Comparison of ENCODE assay signal across 1 cellular context in the genomic region with DNA sequence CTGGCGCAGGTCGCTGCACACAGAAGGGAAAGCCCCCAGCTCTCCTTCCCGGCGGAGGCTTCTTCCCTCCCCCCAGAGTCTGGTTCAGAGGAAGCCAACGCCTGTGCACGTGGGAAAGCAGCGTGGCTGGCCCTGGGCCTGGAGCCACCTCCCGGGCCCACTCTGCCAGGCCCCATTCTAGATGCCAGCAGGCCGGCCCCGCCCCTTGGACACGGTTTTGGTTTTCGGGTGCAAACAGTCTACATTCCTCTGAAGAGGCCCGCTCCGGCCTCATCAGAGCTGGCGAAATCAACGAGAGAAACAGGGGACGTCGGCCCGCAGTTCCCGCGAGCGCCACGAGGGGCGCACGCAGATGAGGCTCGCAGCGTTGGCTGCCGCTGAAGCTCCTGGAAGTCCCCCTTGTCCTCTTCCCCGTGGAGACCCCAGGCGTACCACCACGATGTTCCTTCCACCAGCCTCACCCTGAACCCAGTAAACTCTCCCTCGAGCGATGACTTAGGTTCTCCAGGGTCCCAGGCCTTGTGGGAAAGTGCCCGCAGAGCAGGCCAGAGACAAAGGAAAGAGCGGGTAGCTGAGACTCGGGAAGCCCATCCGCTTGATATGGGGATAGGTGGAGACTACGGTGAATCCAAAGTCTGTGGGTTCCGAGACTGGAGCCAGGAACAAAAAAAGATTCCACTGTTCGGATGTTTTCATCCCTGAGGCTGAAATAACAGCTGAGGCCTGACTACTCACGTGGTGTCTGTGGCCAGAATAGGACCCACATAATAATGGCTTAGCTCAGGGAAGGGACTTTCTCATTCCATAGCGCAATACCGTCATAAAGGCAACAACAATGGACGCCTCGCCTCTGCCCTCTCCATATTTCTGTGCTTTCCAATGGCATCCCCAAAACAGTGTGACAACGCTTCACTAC.
TF ChIP-seq lines count a peak whose summit lies in the region.

No MANE protein-coding gene starts in this region.

TF ChIP-seq in IMR-90, 13 proteins besides CTCF, POLR2A, EP300 and RAD21:
- no peak for TF ChIP-seq NFE2L2 (IDR thresholded peaks at IDR 0.05; ENCODE audit: low read depth, low read length)
- no peak for TF ChIP-seq BHLHE40 (IDR thresholded peaks at IDR 0.05; ENCODE audit: low read depth, low read length)
- TF ChIP-seq RCOR1 (IDR thresholded peaks at IDR 0.05; ENCODE audit: insufficient replicate concordance, low read length), result no peak
- TF ChIP-seq MAFK (IDR thresholded peaks at IDR 0.05; ENCODE audit: low read depth, low read length), result no peak
- no peak for TF ChIP-seq RFX5 (IDR thresholded peaks at IDR 0.05; ENCODE audit: low read depth, low read length)
- no peak for TF ChIP-seq FOS (IDR thresholded peaks at IDR 0.05; ENCODE audit: low read depth, low read length)
- no peak for TF ChIP-seq SMC3 (IDR thresholded peaks at IDR 0.05; ENCODE audit: low read depth, low read length)
- no peak for TF ChIP-seq ELK1 (IDR thresholded peaks at IDR 0.05; ENCODE audit: borderline replicate concordance, low read depth, low read length)
